1 cellular context compared by ENCODE assay signal in the genomic region with DNA sequence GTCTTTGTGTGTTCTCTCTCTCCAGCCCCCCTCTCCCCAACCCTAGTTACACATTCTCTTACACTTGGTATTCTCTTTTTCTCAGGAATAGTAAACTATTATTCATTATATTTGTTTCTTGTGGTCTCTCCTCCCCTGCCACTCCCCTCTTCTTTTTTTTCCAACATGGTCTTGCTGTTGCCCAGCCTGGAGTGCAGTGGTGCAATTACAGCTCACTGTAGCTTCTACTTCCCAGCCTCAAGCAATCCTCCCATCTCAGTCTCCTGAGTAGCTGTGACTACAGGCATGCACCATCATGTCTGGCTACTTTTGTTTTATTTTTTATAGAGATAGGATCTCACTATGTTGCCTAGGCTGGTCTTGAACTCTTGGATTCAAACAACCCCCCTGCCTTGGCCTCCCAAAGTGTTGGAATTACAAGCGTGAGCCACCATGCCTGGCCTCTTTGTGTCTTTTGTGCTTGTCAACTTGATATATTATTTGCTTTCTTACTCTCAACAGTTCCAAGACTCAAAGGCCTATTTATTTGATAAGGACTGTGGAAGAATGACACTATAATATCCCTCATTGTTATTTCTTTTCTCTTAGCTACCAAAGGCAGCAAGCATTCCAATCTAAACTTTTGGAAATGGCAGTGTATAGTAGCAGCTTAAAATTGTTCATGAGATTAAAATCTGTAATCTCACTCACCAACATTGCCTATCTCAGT.
TF ChIP-seq lines count a peak whose summit lies in the region.

No MANE protein-coding gene starts in this region.

TF ChIP-seq in GM23338, 12 proteins besides CTCF, POLR2A, EP300 and RAD21:
- no peak for TF ChIP-seq EZH2phosphoT487 (IDR thresholded peaks at IDR 0.05; ENCODE audit: unreplicated experiment)
- TF ChIP-seq STAT1 (IDR thresholded peaks at IDR 0.05; ENCODE audit: unreplicated experiment): no peak
- TF ChIP-seq, protein P1, sequence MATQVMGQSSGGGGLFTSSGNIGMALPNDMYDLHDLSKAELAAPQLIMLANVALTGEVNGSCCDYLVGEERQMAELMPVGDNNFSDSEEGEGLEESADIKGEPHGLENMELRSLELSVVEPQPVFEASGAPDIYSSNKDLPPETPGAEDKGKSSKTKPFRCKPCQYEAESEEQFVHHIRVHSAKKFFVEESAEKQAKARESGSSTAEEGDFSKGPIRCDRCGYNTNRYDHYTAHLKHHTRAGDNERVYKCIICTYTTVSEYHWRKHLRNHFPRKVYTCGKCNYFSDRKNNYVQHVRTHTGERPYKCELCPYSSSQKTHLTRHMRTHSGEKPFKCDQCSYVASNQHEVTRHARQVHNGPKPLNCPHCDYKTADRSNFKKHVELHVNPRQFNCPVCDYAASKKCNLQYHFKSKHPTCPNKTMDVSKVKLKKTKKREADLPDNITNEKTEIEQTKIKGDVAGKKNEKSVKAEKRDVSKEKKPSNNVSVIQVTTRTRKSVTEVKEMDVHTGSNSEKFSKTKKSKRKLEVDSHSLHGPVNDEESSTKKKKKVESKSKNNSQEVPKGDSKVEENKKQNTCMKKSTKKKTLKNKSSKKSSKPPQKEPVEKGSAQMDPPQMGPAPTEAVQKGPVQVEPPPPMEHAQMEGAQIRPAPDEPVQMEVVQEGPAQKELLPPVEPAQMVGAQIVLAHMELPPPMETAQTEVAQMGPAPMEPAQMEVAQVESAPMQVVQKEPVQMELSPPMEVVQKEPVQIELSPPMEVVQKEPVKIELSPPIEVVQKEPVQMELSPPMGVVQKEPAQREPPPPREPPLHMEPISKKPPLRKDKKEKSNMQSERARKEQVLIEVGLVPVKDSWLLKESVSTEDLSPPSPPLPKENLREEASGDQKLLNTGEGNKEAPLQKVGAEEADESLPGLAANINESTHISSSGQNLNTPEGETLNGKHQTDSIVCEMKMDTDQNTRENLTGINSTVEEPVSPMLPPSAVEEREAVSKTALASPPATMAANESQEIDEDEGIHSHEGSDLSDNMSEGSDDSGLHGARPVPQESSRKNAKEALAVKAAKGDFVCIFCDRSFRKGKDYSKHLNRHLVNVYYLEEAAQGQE (IDR thresholded peaks at IDR 0.05; ENCODE audit: unreplicated experiment): no peak
- no peak for TF ChIP-seq NANOG (IDR thresholded peaks at IDR 0.05; ENCODE audit: borderline replicate concordance)
- TF ChIP-seq, protein P2, sequence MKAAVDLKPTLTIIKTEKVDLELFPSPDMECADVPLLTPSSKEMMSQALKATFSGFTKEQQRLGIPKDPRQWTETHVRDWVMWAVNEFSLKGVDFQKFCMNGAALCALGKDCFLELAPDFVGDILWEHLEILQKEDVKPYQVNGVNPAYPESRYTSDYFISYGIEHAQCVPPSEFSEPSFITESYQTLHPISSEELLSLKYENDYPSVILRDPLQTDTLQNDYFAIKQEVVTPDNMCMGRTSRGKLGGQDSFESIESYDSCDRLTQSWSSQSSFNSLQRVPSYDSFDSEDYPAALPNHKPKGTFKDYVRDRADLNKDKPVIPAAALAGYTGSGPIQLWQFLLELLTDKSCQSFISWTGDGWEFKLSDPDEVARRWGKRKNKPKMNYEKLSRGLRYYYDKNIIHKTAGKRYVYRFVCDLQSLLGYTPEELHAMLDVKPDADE (IDR thresholded peaks at IDR 0.05): no peak
- no peak for TF ChIP-seq ZNF114 (CRISPR knock-in tag; IDR thresholded peaks at IDR 0.05)
- TF ChIP-seq POLR2AphosphoS5 (IDR thresholded peaks at IDR 0.05; ENCODE audit: low read depth): no peak
- TF ChIP-seq, protein P3, sequence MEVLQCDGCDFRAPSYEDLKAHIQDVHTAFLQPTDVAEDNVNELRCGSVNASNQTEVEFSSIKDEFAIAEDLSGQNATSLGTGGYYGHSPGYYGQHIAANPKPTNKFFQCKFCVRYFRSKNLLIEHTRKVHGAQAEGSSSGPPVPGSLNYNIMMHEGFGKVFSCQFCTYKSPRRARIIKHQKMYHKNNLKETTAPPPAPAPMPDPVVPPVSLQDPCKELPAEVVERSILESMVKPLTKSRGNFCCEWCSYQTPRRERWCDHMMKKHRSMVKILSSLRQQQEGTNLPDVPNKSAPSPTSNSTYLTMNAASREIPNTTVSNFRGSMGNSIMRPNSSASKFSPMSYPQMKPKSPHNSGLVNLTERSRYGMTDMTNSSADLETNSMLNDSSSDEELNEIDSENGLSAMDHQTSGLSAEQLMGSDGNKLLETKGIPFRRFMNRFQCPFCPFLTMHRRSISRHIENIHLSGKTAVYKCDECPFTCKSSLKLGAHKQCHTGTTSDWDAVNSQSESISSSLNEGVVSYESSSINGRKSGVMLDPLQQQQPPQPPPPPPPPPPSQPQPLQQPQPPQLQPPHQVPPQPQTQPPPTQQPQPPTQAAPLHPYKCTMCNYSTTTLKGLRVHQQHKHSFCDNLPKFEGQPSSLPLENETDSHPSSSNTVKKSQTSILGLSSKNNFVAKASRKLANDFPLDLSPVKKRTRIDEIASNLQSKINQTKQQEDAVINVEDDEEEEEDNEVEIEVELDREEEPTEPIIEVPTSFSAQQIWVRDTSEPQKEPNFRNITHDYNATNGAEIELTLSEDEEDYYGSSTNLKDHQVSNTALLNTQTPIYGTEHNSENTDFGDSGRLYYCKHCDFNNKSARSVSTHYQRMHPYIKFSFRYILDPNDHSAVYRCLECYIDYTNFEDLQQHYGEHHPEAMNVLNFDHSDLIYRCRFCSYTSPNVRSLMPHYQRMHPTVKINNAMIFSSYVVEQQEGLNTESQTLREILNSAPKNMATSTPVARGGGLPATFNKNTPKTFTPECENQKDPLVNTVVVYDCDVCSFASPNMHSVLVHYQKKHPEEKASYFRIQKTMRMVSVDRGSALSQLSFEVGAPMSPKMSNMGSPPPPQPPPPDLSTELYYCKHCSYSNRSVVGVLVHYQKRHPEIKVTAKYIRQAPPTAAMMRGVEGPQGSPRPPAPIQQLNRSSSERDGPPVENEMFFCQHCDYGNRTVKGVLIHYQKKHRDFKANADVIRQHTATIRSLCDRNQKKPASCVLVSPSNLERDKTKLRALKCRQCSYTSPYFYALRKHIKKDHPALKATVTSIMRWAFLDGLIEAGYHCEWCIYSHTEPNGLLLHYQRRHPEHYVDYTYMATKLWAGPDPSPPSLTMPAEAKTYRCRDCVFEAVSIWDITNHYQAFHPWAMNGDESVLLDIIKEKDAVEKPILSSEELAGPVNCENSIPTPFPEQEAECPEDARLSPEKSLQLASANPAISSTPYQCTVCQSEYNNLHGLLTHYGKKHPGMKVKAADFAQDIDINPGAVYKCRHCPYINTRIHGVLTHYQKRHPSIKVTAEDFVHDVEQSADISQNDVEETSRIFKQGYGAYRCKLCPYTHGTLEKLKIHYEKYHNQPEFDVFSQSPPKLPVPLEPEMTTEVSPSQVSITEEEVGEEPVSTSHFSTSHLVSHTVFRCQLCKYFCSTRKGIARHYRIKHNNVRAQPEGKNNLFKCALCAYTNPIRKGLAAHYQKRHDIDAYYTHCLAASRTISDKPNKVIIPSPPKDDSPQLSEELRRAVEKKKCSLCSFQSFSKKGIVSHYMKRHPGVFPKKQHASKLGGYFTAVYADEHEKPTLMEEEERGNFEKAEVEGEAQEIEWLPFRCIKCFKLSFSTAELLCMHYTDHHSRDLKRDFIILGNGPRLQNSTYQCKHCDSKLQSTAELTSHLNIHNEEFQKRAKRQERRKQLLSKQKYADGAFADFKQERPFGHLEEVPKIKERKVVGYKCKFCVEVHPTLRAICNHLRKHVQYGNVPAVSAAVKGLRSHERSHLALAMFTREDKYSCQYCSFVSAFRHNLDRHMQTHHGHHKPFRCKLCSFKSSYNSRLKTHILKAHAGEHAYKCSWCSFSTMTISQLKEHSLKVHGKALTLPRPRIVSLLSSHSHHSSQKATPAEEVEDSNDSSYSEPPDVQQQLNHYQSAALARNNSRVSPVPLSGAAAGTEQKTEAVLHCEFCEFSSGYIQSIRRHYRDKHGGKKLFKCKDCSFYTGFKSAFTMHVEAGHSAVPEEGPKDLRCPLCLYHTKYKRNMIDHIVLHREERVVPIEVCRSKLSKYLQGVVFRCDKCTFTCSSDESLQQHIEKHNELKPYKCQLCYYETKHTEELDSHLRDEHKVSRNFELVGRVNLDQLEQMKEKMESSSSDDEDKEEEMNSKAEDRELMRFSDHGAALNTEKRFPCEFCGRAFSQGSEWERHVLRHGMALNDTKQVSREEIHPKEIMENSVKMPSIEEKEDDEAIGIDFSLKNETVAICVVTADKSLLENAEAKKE (CRISPR knock-in tag; IDR thresholded peaks at IDR 0.05): no peak
- no peak for TF ChIP-seq EZH2 (IDR thresholded peaks at IDR 0.05; ENCODE audit: low read depth, unreplicated experiment)
- no peak for TF ChIP-seq JUNB (IDR thresholded peaks at IDR 0.05; ENCODE audit: unreplicated experiment)
